ENCODE assay signal across 28 cellular contexts in genomic region chr19:3723110-3723488, GRCh38. TPM values are rescaled to one million over a fixed set of nuclear protein-coding genes. Genes with fewer than 3 reads are reported as not detected.
DNase-seq lines count a peak whose midpoint lies in the region; ATAC-seq, FAIRE-seq and TF ChIP-seq lines count a peak whose summit lies in the region.
"Had no signal": no experiment of that assay in that cellular context is flagged by ENCODE, and none has a peak within 500 bp of the region (broad histone marks: within the 10 kb centered on the region; RNA-seq: fewer than 3 reads in every experiment).

No MANE protein-coding gene starts in this region.

- H3K4me1 Mint-ChIP-seq in activated naive CD4-positive, alpha-beta T cell treated with anti-CD3 and anti-CD28 coated beads, Interleukin-2, amount 10 ng/mL, durations not matched to agents 7 days and 5 days = peaks cover 16% of the 10 kb centered on the region
- peaks cover 9% of the 10 kb centered on the region for H3K4me1 Mint-ChIP-seq in mesothelial cell of epicardium

- H3K4me1 ChIP-seq in transverse colon = peaks cover 3 to 77% (median 44%) of the 10 kb centered on the region in 4 donors

- H3K36me3 Mint-ChIP-seq in activated naive CD4-positive, alpha-beta T cell treated with anti-CD3 and anti-CD28 coated beads, Interleukin-2, amount 10 ng/mL, durations not matched to agents 7 days and 5 days = no peaks in the 10 kb centered on the region
- H3K36me3 Mint-ChIP-seq in activated naive CD4-positive, alpha-beta T cell treated with anti-CD3 and anti-CD28 coated beads, Interleukin-2, amount 50 U/mL, for 72 hours = no peaks in the 10 kb centered on the region
- H3K36me3 Mint-ChIP-seq in mesothelial cell of epicardium = no peaks in the 10 kb centered on the region

- peaks cover 77% of the 10 kb centered on the region for H3K27me3 Mint-ChIP-seq in activated naive CD4-positive, alpha-beta T cell treated with anti-CD3 and anti-CD28 coated beads, Interleukin-2, amount 10 ng/mL, durations not matched to agents 7 days and 5 days
- H3K27me3 Mint-ChIP-seq in mesothelial cell of epicardium (ENCODE audit: low read depth) = peaks cover 24% of the 10 kb centered on the region

- H3K36me3 ChIP-seq in WERI-Rb-1 (peaks cover 3% of the 10 kb centered on the region), transverse colon (no peaks in the 10 kb centered on the region)
- H3K36me3 ChIP-seq: cardiac muscle cell, left ventricle myocardium inferior, neutrophil, thoracic aorta had no signal

- peak overlapping the region; percentile 90 for H3K27ac ChIP-seq in WERI-Rb-1
- H3K27ac ChIP-seq in transverse colon = peak overlapping the region; percentile 85 to 94 (median 89)
- H3K27ac ChIP-seq: cardiac muscle cell, left ventricle myocardium inferior, neutrophil, thoracic aorta had no signal

- no peak for DNase-seq in activated naive CD4-positive, alpha-beta T cell treated with anti-CD3 and anti-CD28 coated beads, Interleukin-2, amount 10 ng/mL, durations not matched to agents 7 days and 5 days
- DNase-seq in activated naive CD4-positive, alpha-beta T cell treated with anti-CD3 and anti-CD28 coated beads, Interleukin-2, amount 50 U/mL, for 72 hours (ENCODE audit: low spot score in 2 of 2) = no peak
- DNase-seq in WERI-Rb-1 (no peak), mesothelial cell of epicardium (ENCODE audit: low spot score in 2 of 2, unreplicated experiment in 2 of 2) (no peak), transverse colon (no peak), left cardiac atrium (no peak), GM19239 (ENCODE audit: insufficient read length, low spot score) (no peak)
- DNase-seq: activated CD4-positive, alpha-beta T cell treated with anti-CD3 and anti-CD28 coated beads, Interleukin-2, amount 50 U/mL, for 48 hours; activated effector memory CD4-positive, alpha-beta T cell treated with Interleukin-2 at 50 U/mL for 16 hours; amniotic stem cell; head of caudate nucleus; KBM-7; left ventricle myocardium inferior; RPMI8226; stimulated activated CD4-positive, alpha-beta T cell treated with anti-CD3 and anti-CD28 coated beads, Interleukin-2, amount 100 ng/mL, for 48 hours; stimulated activated naive CD4-positive, alpha-beta T cell had no signal

- CTCF ChIA-PET in activated naive CD4-positive, alpha-beta T cell treated with anti-CD3 and anti-CD28 coated beads, Interleukin-2, amount 10 ng/mL, durations not matched to agents 7 days and 5 days (lab: Charles Lee) = no interaction called here

- intact Hi-C loops in transverse colon (cut with DNase I; ENCODE audit: low total_unique reads) (no loop called here), left cardiac atrium (cut with DNase I) (no loop called here)

- FAIRE-seq in GM19239 (lab: Jason Lieb, UNC) = no peak
- FAIRE-seq: endothelial cell of umbilical vein, H54 had no signal

- WGBS in transverse colon (ENCODE audit: low coverage in 1 of 2), 2 donors = 81 to 83% methylated on average over 3 to 5 of the region's 5 CpGs

- in situ Hi-C loops in transverse colon (cut with MboI; ENCODE audit: low pct_ligation_motif_present in 1 of 4, low pct_unique_long_range_greater_than_20kb in 1 of 4, low sequenced_read_pairs in 3 of 4) = no loop called here

- no peaks in the 10 kb centered on the region for H3K9me3 Mint-ChIP-seq in activated naive CD4-positive, alpha-beta T cell treated with anti-CD3 and anti-CD28 coated beads, Interleukin-2, amount 10 ng/mL, durations not matched to agents 7 days and 5 days
- H3K9me3 Mint-ChIP-seq in activated naive CD4-positive, alpha-beta T cell treated with anti-CD3 and anti-CD28 coated beads, Interleukin-2, amount 50 U/mL, for 72 hours = no peaks in the 10 kb centered on the region
- H3K9me3 Mint-ChIP-seq in mesothelial cell of epicardium = no peaks in the 10 kb centered on the region
- H3K9me3 Mint-ChIP-seq: dendritic cell treated with granulocyte-macrophage colony-stimulating factor and Interleukin-4, amounts not matched to agents 40 ng/mL and 50 ng/mL, for 4 days had no signal

- peak overlapping the region; percentile 40 for H3K4me3 Mint-ChIP-seq in activated naive CD4-positive, alpha-beta T cell treated with anti-CD3 and anti-CD28 coated beads, Interleukin-2, amount 10 ng/mL, durations not matched to agents 7 days and 5 days
- peak overlapping the region; percentile 25 for H3K4me3 Mint-ChIP-seq in mesothelial cell of epicardium
- H3K4me3 Mint-ChIP-seq: B cell; dendritic cell treated with granulocyte-macrophage colony-stimulating factor and Interleukin-4, amounts not matched to agents 40 ng/mL and 50 ng/mL, for 4 days had no signal

- ATAC-seq in activated naive CD4-positive, alpha-beta T cell treated with anti-CD3 and anti-CD28 coated beads, Interleukin-2, amount 50 U/mL, for 72 hours = no peak
- ATAC-seq in GM18519 (IDR thresholded peaks at IDR 0.05; ENCODE audit: low FRiP score, unreplicated experiment) = no peak
- ATAC-seq in left cardiac atrium = no peak

- no peak for TF ChIP-seq EP300 in transverse colon (IDR thresholded peaks at IDR 0.05; ENCODE audit: low read depth)

- no peak overlapping the region for H3K4me3 ChIP-seq in WERI-Rb-1 (ENCODE audit: low read depth, low read length)
- peak overlapping the region in 1 of 4 donors; percentile 61 for H3K4me3 ChIP-seq in transverse colon
- H3K4me3 ChIP-seq: left ventricle myocardium inferior, thoracic aorta had no signal

- no peak for TF ChIP-seq POLR2A in transverse colon (IDR thresholded peaks at IDR 0.05)

- no peaks in the 10 kb centered on the region for H3K9me3 ChIP-seq in WERI-Rb-1 (ENCODE audit: severe bottlenecking)
- H3K9me3 ChIP-seq in transverse colon = no peaks in the 10 kb centered on the region
- H3K9me3 ChIP-seq: left ventricle myocardium inferior, neutrophil, thoracic aorta had no signal

- no peaks in the 10 kb centered on the region for H3K27me3 ChIP-seq in WERI-Rb-1 (ENCODE audit: insufficient read depth, low read depth, severe bottlenecking)
- peaks cover 38% of the 10 kb centered on the region for H3K27me3 ChIP-seq in transverse colon

- TF ChIP-seq CTCF in WERI-Rb-1 (IDR thresholded peaks at IDR 0.05; ENCODE audit: low read depth, low read length) = no peak
- TF ChIP-seq CTCF in mesothelial cell of epicardium (IDR thresholded peaks at IDR 0.05; ENCODE audit: unreplicated experiment) = no peak
- TF ChIP-seq CTCF in transverse colon (IDR thresholded peaks at IDR 0.05) = no peak

- no peak overlapping the region for H3K27ac Mint-ChIP-seq in activated naive CD4-positive, alpha-beta T cell treated with anti-CD3 and anti-CD28 coated beads, Interleukin-2, amount 10 ng/mL, durations not matched to agents 7 days and 5 days
- no peak overlapping the region for H3K27ac Mint-ChIP-seq in activated naive CD4-positive, alpha-beta T cell treated with anti-CD3 and anti-CD28 coated beads, Interleukin-2, amount 50 U/mL, for 72 hours
- no peak overlapping the region for H3K27ac Mint-ChIP-seq in mesothelial cell of epicardium
- H3K27ac Mint-ChIP-seq: B cell; dendritic cell treated with granulocyte-macrophage colony-stimulating factor and Interleukin-4, amounts not matched to agents 40 ng/mL and 50 ng/mL, for 4 days had no signal

RNA-seq across cellular contexts. Expression of gene TJP3, which starts 14.9 kb away (rescaled TPM):
- 1 to 10 TPM; 2.6 to 6.3 TPM for total RNA-seq in activated naive CD4-positive, alpha-beta T cell treated with anti-CD3 and anti-CD28 coated beads, Interleukin-2, amount 50 U/mL, for 72 hours
- total RNA-seq in mesothelial cell of epicardium = 20.0 to 21.7 TPM (median 20.1 TPM) in 3 replicates
- 100 to 1,000 TPM; 234 to 894 (median 282) TPM for total RNA-seq in transverse colon
- total RNA-seq in left cardiac atrium = under 1 TPM in 1 of 2 donors, not detected in 1; 0.32 TPM
- total RNA-seq: endothelial cell of umbilical vein, left ventricle myocardium inferior had no signal

RNA-seq across cellular contexts. Expression of gene PIP5K1C, which starts 22.8 kb away (rescaled TPM):
- total RNA-seq in activated naive CD4-positive, alpha-beta T cell treated with anti-CD3 and anti-CD28 coated beads, Interleukin-2, amount 50 U/mL, for 72 hours = 10 to 100 TPM; 11.5 to 13.5 TPM
- total RNA-seq in mesothelial cell of epicardium = 43.9 to 47.1 TPM (median 45.7 TPM) in 3 replicates
- 10 to 100 TPM; 25.4 to 91.1 (median 36.4) TPM for total RNA-seq in transverse colon
- total RNA-seq in left cardiac atrium = 10 to 100 TPM; 36.6 to 44.3 TPM

RNA-seq across cellular contexts. Expression of gene APBA3, which starts 38.4 kb away (rescaled TPM):
- total RNA-seq in activated naive CD4-positive, alpha-beta T cell treated with anti-CD3 and anti-CD28 coated beads, Interleukin-2, amount 50 U/mL, for 72 hours = 10 to 100 TPM; 44.6 to 61.7 TPM
- total RNA-seq in mesothelial cell of epicardium (22.1 to 25.2 TPM (median 23.5 TPM) in 3 replicates), transverse colon (100 to 1,000 TPM in 2 of 4 donors, 10 to 100 TPM in 2; 24.0 to 284 (median 95.7) TPM), left cardiac atrium (10 to 100 TPM; 12.6 to 12.7 TPM)

RNA-seq across cellular contexts. Expression of gene MRPL54, which starts 39.4 kb away (rescaled TPM):
- total RNA-seq in activated naive CD4-positive, alpha-beta T cell treated with anti-CD3 and anti-CD28 coated beads, Interleukin-2, amount 50 U/mL, for 72 hours = 10 to 100 TPM; 15.7 to 68.7 TPM
- total RNA-seq in mesothelial cell of epicardium (26.8 to 30.2 TPM (median 27.6 TPM) in 3 replicates), transverse colon (10 to 100 TPM; 38.0 to 72.2 (median 52.1) TPM), left cardiac atrium (10 to 100 TPM; 63.6 to 68.9 TPM)

RNA-seq across cellular contexts. Expression of gene RAX2, which starts 48.9 kb away (rescaled TPM):
- not detected for total RNA-seq in activated naive CD4-positive, alpha-beta T cell treated with anti-CD3 and anti-CD28 coated beads, Interleukin-2, amount 50 U/mL, for 72 hours
- not detected in 3 replicates for total RNA-seq in mesothelial cell of epicardium
- total RNA-seq in transverse colon = not detected
- not detected for total RNA-seq in left cardiac atrium
- total RNA-seq: A172; B cell; cardiac muscle cell; endothelial cell of umbilical vein; left ventricle myocardium inferior; mononuclear cell; smooth muscle cell; T-helper 2 cell treated with Interferon-gamma antibody and Interleukin-4, amounts not matched to agents 100 ng/mL and 5 ng/mL, for 36 hours; thoracic aorta had no signal

Comparison
In these comparisons a context has a peak if more than half of its experiments do, and no peak if none do; other contexts are left out.
1. RNA of gene TJP3, which starts 14.9 kb away (total RNA-seq): 234 to 894 TPM in transverse colon; 20.0 to 21.7 TPM in mesothelial cell of epicardium, 2.6 to 6.3 TPM in activated naive CD4-positive, alpha-beta T cell treated with anti-CD3 and anti-CD28 coated beads, Interleukin-2, amount 50 U/mL, for 72 hours and 0.32 TPM in left cardiac atrium; every median in the first group is over 10 times any median in the second.